In genomic region chr2:160308915-160309314, GRCh38 we compare ENCODE assay signal across 1 cellular context.
TF ChIP-seq lines count a peak whose summit lies in the region.

No MANE protein-coding gene starts in this region.

TF ChIP-seq in GM23338, 12 proteins besides CTCF, POLR2A, EP300 and RAD21 (continued from another document):
- TF ChIP-seq ZNF462 (CRISPR knock-in tag; IDR thresholded peaks at IDR 0.05) (no peak), EZH2 (IDR thresholded peaks at IDR 0.05; ENCODE audit: low read depth, unreplicated experiment) (no peak), STAT1 (IDR thresholded peaks at IDR 0.05; ENCODE audit: unreplicated experiment) (no peak), JUNB (IDR thresholded peaks at IDR 0.05; ENCODE audit: unreplicated experiment) (no peak), ETS1 (IDR thresholded peaks at IDR 0.05) (no peak), CREB1 (CRISPR knock-in tag; IDR thresholded peaks at IDR 0.05; ENCODE audit: low read depth) (no peak)
